Comparison of ENCODE assay signal across 24 cellular contexts in genomic region chr3:129699199-129699598, GRCh38.
DNase-seq lines count a peak whose midpoint lies in the region; ATAC-seq, FAIRE-seq and TF ChIP-seq lines count a peak whose summit lies in the region.
"Had no signal": no experiment of that assay in that cellular context is flagged by ENCODE, and none has a peak within 500 bp of the region (broad histone marks: within the 10 kb centered on the region; RNA-seq: fewer than 3 reads in every experiment).

No MANE protein-coding gene starts in this region.

- ATAC-seq in right cardiac atrium (peak; percentile 26 to 90), Right ventricle myocardium inferior (no peak), left lung (no peak)
- ATAC-seq in activated CD4-positive, CD25-positive, alpha-beta regulatory T cell treated with anti-CD3 and anti-CD28 coated beads, Interleukin-2, amount 50 U/mL, for 24 hours, result no peak
- ATAC-seq: left lobe of liver, psoas muscle had no signal

- WGBS in right cardiac atrium, result 75% methylated on average over 4 of the region's 4 CpGs

- H3K4me1 ChIP-seq in right cardiac atrium (ENCODE audit: control insufficient read depth, insufficient read depth, low read length) (peaks cover 2% of the 10 kb centered on the region), astrocyte (ENCODE audit: insufficient read depth, low read length) (no peaks in the 10 kb centered on the region), left lung (no peaks in the 10 kb centered on the region)
- H3K4me1 ChIP-seq: colonic mucosa, upper lobe of left lung had no signal

- peaks cover 4% of the 10 kb centered on the region for H3K79me2 ChIP-seq in astrocyte (ENCODE audit: insufficient read depth, low read length)

- no peaks in the 10 kb centered on the region for H3K36me3 ChIP-seq in astrocyte (ENCODE audit: insufficient read depth, low read length)
- no peaks in the 10 kb centered on the region for H3K36me3 ChIP-seq in left lung
- H3K36me3 ChIP-seq: colonic mucosa, upper lobe of left lung had no signal

- H3K9me3 Mint-ChIP-seq in astrocyte (ENCODE audit: unreplicated experiment), result peaks cover 12% of the 10 kb centered on the region

- H3K4me3 ChIP-seq in right cardiac atrium (ENCODE audit: low read length), result no peak overlapping the region
- H3K4me3 ChIP-seq in astrocyte (ENCODE audit: insufficient read depth, low read depth, low read length), result no peak overlapping the region
- H3K4me3 ChIP-seq in left lung, result no peak overlapping the region
- H3K4me3 ChIP-seq: colonic mucosa, psoas muscle, upper lobe of left lung had no signal

- DNase-seq in right cardiac atrium (no peak), Right ventricle myocardium inferior (ENCODE audit: missing footprints) (no peak), astrocyte (ENCODE audit: low read depth) (peak; percentile 23), left kidney (ENCODE audit: low read depth, low spot score) (peak; percentile 24), left lung (no peak)
- DNase-seq in central memory CD4-positive, alpha-beta T cell, result no peak
- no peak for DNase-seq in stimulated activated CD4-positive, alpha-beta T cell treated with anti-CD3 and anti-CD28 coated beads, Interleukin-4, amount 100 ng/mL, for 4 hours
- DNase-seq: activated CD4-positive, alpha-beta memory T cell treated with anti-CD3 and anti-CD28 coated beads, Interleukin-2, amount 10 ng/mL, durations not matched to agents 7 days and 5 days; activated CD8-positive, alpha-beta memory T cell treated with anti-CD3 and anti-CD28 coated beads, Interleukin-2, amount 50 U/mL, for 4 hours; activated naive CD4-positive, alpha-beta T cell; colonic mucosa; effector CD4-positive, alpha-beta T cell; NCI-H1694 treated with DMSO at 0.1 percent for 48 hours; NCI-H446 treated with DMSO at 0.1 percent for 48 hours; psoas muscle; RPMI8226; stimulated activated CD4-positive, alpha-beta T cell treated with anti-CD3 and anti-CD28 coated beads, Interleukin-4, amount 100 ng/mL, for 1 hour; substantia nigra; upper lobe of left lung had no signal

- FAIRE-seq in astrocyte (lab: Jason Lieb, UNC), result no peak
- FAIRE-seq: A204.1 had no signal

- no peaks in the 10 kb centered on the region for H3K27me3 Mint-ChIP-seq in astrocyte (ENCODE audit: low read depth, unreplicated experiment)
- H3K27me3 Mint-ChIP-seq: activated CD4-positive, alpha-beta memory T cell treated with anti-CD3 and anti-CD28 coated beads, Interleukin-2, amount 10 ng/mL, durations not matched to agents 7 days and 5 days; CD4-positive, CD25-positive, alpha-beta regulatory T cell had no signal

- H3K36me3 Mint-ChIP-seq in astrocyte (ENCODE audit: low read depth, unreplicated experiment), result peaks cover 23% of the 10 kb centered on the region

- intact Hi-C loops in right cardiac atrium (cut with DNase I) (no loop called here), Right ventricle myocardium inferior (cut with DNase I) (no loop called here), left lung (cut with DNase I) (no loop called here)

- H3K4me1 Mint-ChIP-seq in astrocyte (ENCODE audit: low read depth, unreplicated experiment), result peaks cover 20% of the 10 kb centered on the region
- H3K4me1 Mint-ChIP-seq: activated CD4-positive, alpha-beta memory T cell treated with anti-CD3 and anti-CD28 coated beads, Interleukin-2, amount 10 ng/mL, durations not matched to agents 7 days and 5 days had no signal

- H3K9ac ChIP-seq in astrocyte (ENCODE audit: low read length), result no peak overlapping the region

- no peak overlapping the region for H2AFZ ChIP-seq in astrocyte (ENCODE audit: low read depth, low read length)

- peaks cover 12% of the 10 kb centered on the region for H4K20me1 ChIP-seq in astrocyte (ENCODE audit: insufficient read depth, low read length)

- H3K9me3 ChIP-seq in right cardiac atrium (ENCODE audit: control insufficient read depth, low read length), result no peaks in the 10 kb centered on the region
- H3K9me3 ChIP-seq in astrocyte (ENCODE audit: insufficient read depth, low read depth, low read length), result peaks cover 4% of the 10 kb centered on the region
- peaks cover 0 to 8% of the 10 kb centered on the region in 2 donors for H3K9me3 ChIP-seq in left lung
- H3K9me3 ChIP-seq: colonic mucosa, psoas muscle, upper lobe of left lung had no signal

- H3K27ac ChIP-seq in right cardiac atrium (ENCODE audit: low read length) (no peak overlapping the region), astrocyte (ENCODE audit: low read depth, low read length) (no peak overlapping the region), left lung (no peak overlapping the region)
- H3K27ac ChIP-seq: colonic mucosa, epithelial cell of prostate, psoas muscle, upper lobe of left lung had no signal

- H3K27ac Mint-ChIP-seq in astrocyte (ENCODE audit: unreplicated experiment), result no peak overlapping the region
- H3K27ac Mint-ChIP-seq: activated CD4-positive, alpha-beta memory T cell treated with anti-CD3 and anti-CD28 coated beads, Interleukin-2, amount 10 ng/mL, durations not matched to agents 7 days and 5 days; CD4-positive, CD25-positive, alpha-beta regulatory T cell had no signal

- H3K27me3 ChIP-seq in right cardiac atrium (ENCODE audit: control insufficient read depth, insufficient read depth), result no peaks in the 10 kb centered on the region
- no peaks in the 10 kb centered on the region for H3K27me3 ChIP-seq in astrocyte (ENCODE audit: insufficient read depth, low read length)
- H3K27me3 ChIP-seq in left lung, result no peaks in the 10 kb centered on the region
- H3K27me3 ChIP-seq: colonic mucosa, upper lobe of left lung had no signal

- no peak overlapping the region for H3K4me2 ChIP-seq in astrocyte (ENCODE audit: low read length)

- no peak overlapping the region for H3K4me3 Mint-ChIP-seq in astrocyte (ENCODE audit: unreplicated experiment)
- H3K4me3 Mint-ChIP-seq: activated CD4-positive, alpha-beta memory T cell treated with anti-CD3 and anti-CD28 coated beads, Interleukin-2, amount 10 ng/mL, durations not matched to agents 7 days and 5 days; CD4-positive, CD25-positive, alpha-beta regulatory T cell had no signal

- TF ChIP-seq CTCF in astrocyte (IDR thresholded peaks at IDR 0.05; ENCODE audit: insufficient read depth, low read depth, low read length) (no peak), left lung (IDR thresholded peaks at IDR 0.05) (no peak)

Comparison
In these comparisons a context has a peak if more than half of its experiments do, and no peak if none do; other contexts are left out.
1. ATAC-seq: peak in right cardiac atrium (2 of 2); none in Right ventricle myocardium inferior (single experiment), left lung (single experiment) and activated CD4-positive, CD25-positive, alpha-beta regulatory T cell treated with anti-CD3 and anti-CD28 coated beads, Interleukin-2, amount 50 U/mL, for 24 hours (0 of 2).
2. DNase-seq: peak in astrocyte (single experiment) and left kidney (single experiment); none in right cardiac atrium (0 of 3), Right ventricle myocardium inferior (single experiment), left lung (0 of 2), central memory CD4-positive, alpha-beta T cell (single experiment) and stimulated activated CD4-positive, alpha-beta T cell treated with anti-CD3 and anti-CD28 coated beads, Interleukin-4, amount 100 ng/mL, for 4 hours (0 of 2).